ENCODE assay signal across 14 cellular contexts in the genomic region with DNA sequence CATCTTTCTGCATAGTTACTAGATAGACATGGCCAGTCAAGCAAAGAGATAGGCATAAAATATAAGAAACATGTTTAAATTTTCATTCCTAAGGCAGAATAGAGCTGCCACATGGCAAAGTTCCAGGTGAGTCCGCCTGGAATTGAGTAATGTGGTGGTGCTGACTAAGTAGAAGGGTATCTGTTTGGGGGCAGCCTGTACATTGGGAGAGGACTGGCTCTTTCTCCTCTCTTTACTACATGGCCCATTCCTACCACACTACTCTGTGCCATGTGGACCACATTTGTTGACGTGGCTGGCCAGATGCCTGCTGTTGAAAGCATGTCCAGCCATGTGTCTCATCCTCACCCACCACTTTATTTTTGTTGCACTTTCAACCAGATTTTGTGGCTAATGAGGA.
DNase-seq lines count a peak whose midpoint lies in the region; ATAC-seq, FAIRE-seq and TF ChIP-seq lines count a peak whose summit lies in the region.
"Had no signal": no experiment of that assay in that cellular context is flagged by ENCODE, and none has a peak within 500 bp of the region (broad histone marks: within the 10 kb centered on the region; RNA-seq: fewer than 3 reads in every experiment).

No MANE protein-coding gene starts in this region.

- no peak overlapping the region for H3K23ac ChIP-seq in mesenchymal stem cell (ENCODE audit: low read length in 2 of 2)

- no peak overlapping the region for H3K9ac ChIP-seq in mesenchymal stem cell (ENCODE audit: low read length)

- no peak overlapping the region for H3K4ac ChIP-seq in mesenchymal stem cell (ENCODE audit: low read depth in 1 of 2, low read length in 2 of 2)

- H2BK15ac ChIP-seq in mesenchymal stem cell (ENCODE audit: low read depth, poor library complexity, severe bottlenecking), result no peak overlapping the region

- ATAC-seq in GM19023 (IDR thresholded peaks at IDR 0.05; ENCODE audit: unreplicated experiment), result no peak
- ATAC-seq: psoas muscle had no signal

- 60% methylated on average over 2 of the region's 2 CpGs for WGBS in mesenchymal stem cell

- TF ChIP-seq CTCF in AG10803 (conservative IDR thresholded peaks at IDR 0.05; ENCODE audit: low read length) (no peak), bronchial epithelial cell (IDR thresholded peaks at IDR 0.05; ENCODE audit: insufficient read depth, low read length, severe bottlenecking) (no peak)

- no peaks in the 10 kb centered on the region for H3K36me3 ChIP-seq in bronchial epithelial cell (ENCODE audit: control insufficient read depth, insufficient read depth, low read length)
- no peaks in the 10 kb centered on the region for H3K36me3 ChIP-seq in mesenchymal stem cell (ENCODE audit: control insufficient read depth in 1 of 2, insufficient read depth in 2 of 2, low read depth in 1 of 2, low read length in 2 of 2)
- H3K36me3 ChIP-seq: tibial nerve had no signal

- H3K4me2 ChIP-seq in mesenchymal stem cell (ENCODE audit: low read length, poor library complexity, severe bottlenecking), result no peak overlapping the region

- no peaks in the 10 kb centered on the region for H3K79me1 ChIP-seq in mesenchymal stem cell (replicated peaks; ENCODE audit: low read length, poor library complexity, severe bottlenecking)

- no peaks in the 10 kb centered on the region for H3K27me3 ChIP-seq in bronchial epithelial cell (ENCODE audit: control insufficient read depth, insufficient read depth, low read length)
- H3K27me3 ChIP-seq in mesenchymal stem cell (ENCODE audit: control insufficient read depth in 1 of 2, insufficient read depth in 1 of 2, low read length in 2 of 2), result no peaks in the 10 kb centered on the region
- H3K27me3 ChIP-seq: tibial nerve had no signal

- peak overlapping the region in 1 of 2 experiments; percentile 0 for H3K18ac ChIP-seq in mesenchymal stem cell (ENCODE audit: low read depth in 1 of 2, low read length in 2 of 2)

- H3K4me3 ChIP-seq in AG10803 (ENCODE audit: low read length), result no peak overlapping the region
- no peak overlapping the region for H3K4me3 ChIP-seq in bronchial epithelial cell (ENCODE audit: low read depth, low read length)
- no peak overlapping the region for H3K4me3 ChIP-seq in mesenchymal stem cell (ENCODE audit: insufficient read depth in 1 of 2, low read depth in 1 of 2, low read length in 2 of 2)
- H3K4me3 ChIP-seq: psoas muscle, tibial nerve had no signal

- no peak overlapping the region for H4K91ac ChIP-seq in mesenchymal stem cell (ENCODE audit: low read length)

- H2AK5ac ChIP-seq in mesenchymal stem cell (ENCODE audit: low read length, severe bottlenecking), result no peak overlapping the region

- no peak overlapping the region for H3K14ac ChIP-seq in mesenchymal stem cell (ENCODE audit: low read length in 2 of 2)

- H4K8ac ChIP-seq in mesenchymal stem cell (ENCODE audit: low read length), result no peak overlapping the region

- H2BK12ac ChIP-seq in mesenchymal stem cell (ENCODE audit: low read length in 2 of 2), result no peak overlapping the region

- peaks cover 8% of the 10 kb centered on the region for H3K4me1 ChIP-seq in mesenchymal stem cell (ENCODE audit: control insufficient read depth, insufficient read depth, low read depth, low read length)
- H3K4me1 ChIP-seq: psoas muscle, tibial nerve had no signal

- H2BK120ac ChIP-seq in mesenchymal stem cell (ENCODE audit: low read depth, low read length), result no peak overlapping the region

- no peaks in the 10 kb centered on the region for H3K9me3 ChIP-seq in mesenchymal stem cell (ENCODE audit: control insufficient read depth, low read length)
- H3K9me3 ChIP-seq: psoas muscle, tibial nerve had no signal

- no peak overlapping the region for H2AFZ ChIP-seq in mesenchymal stem cell (ENCODE audit: low read depth, low read length)

- DNase-seq in AG10803 (ENCODE audit: low read depth), result peak; percentile 98
- peak; percentile 81 for DNase-seq in M059J (ENCODE audit: low read depth)
- DNase-seq in bronchial epithelial cell (ENCODE audit: low read depth), result peak; percentile 94
- DNase-seq in mesenchymal stem cell, result peak; percentile 47
- DNase-seq in SKM-1 (lab: John Stamatoyannopoulos, UW; ENCODE audit: unreplicated experiment), result no peak
- DNase-seq in islet precursor cell, result no peak
- no peak for DNase-seq in HuH-7.5 (ENCODE audit: low spot score)
- DNase-seq: activated B cell treated with CpG ODN at 0.5 μM for 24 hours; activated T-cell treated with anti-CD3 and anti-CD28 coated beads, Interleukin-2, amount 50 U/mL, for 24 hours; CD4-positive, CD25-positive, alpha-beta regulatory T cell; mesendoderm; psoas muscle had no signal

- FAIRE-seq in bronchial epithelial cell (lab: Jason Lieb, UNC), result no peak

- no peak overlapping the region for H3K27ac ChIP-seq in mesenchymal stem cell (ENCODE audit: low read length, poor library complexity, severe bottlenecking)
- H3K27ac ChIP-seq: psoas muscle, tibial nerve had no signal

- no peak overlapping the region for H2BK5ac ChIP-seq in mesenchymal stem cell (ENCODE audit: low read depth, low read length, poor library complexity, severe bottlenecking)

Comparison
In these comparisons a context has a peak if more than half of its experiments do, and no peak if none do; other contexts are left out.
1. DNase-seq: peak in AG10803 (single experiment), M059J (single experiment), bronchial epithelial cell (single experiment) and mesenchymal stem cell (single experiment); none in SKM-1 (single experiment), islet precursor cell (single experiment) and HuH-7.5 (single experiment).